ENCODE assay signal across 11 cellular contexts in the genomic region with DNA sequence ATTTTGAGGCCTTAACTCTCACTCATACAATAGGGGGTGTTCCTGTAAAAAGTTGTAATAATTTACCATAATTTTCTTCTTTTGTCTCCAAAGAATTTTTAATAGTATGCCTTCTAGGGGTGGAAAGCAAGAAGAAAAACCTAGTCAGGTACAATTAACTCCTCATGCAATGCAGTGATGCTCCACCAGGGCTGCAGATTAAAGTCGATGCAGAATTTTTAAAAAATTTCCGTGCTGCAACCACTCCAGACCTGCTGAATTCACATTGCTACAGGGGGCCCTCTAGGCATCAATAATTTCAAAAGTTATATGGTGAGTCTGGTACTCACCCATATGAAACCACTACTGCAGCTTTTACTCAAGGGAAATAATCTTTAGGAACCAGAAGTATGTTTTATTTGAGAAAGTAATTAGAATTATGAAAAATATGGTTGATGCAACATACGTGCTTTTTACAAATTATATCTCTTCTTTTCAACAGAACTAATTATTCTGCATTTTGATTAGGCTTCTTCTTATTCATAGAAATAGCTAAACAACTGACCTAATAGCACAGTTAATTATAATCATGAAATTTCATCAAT.
A peak's percentile ranks its signal among the peaks of the same experiment; 100 is the strongest.
DNase-seq lines count a peak whose midpoint lies in the region; ATAC-seq and TF ChIP-seq lines count a peak whose summit lies in the region.
"Had no signal": no experiment of that assay in that cellular context is flagged by ENCODE, and none has a peak within 500 bp of the region (broad histone marks: within the 10 kb centered on the region; RNA-seq: fewer than 3 reads in every experiment).

No MANE protein-coding gene starts in this region.

- TF ChIP-seq CTCF in AG09319 (IDR thresholded peaks at IDR 0.05; ENCODE audit: low read depth, low read length) (peak; percentile 7), HFFc6 (IDR thresholded peaks at IDR 0.05) (peak; percentile 66)

- DNase-seq in AG09319 (ENCODE audit: extremely low read depth, low read depth), result no peak
- no peak for DNase-seq in HFFc6
- peak; percentile 31 for DNase-seq in SW480 (ENCODE audit: low spot score)
- DNase-seq in iris pigment epithelial cell (ENCODE audit: low read depth), result peak; percentile 34
- DNase-seq in activated CD4-positive, alpha-beta memory T cell treated with anti-CD3 and anti-CD28 coated beads for 36 hours, result no peak
- DNase-seq in activated CD4-positive, alpha-beta T cell treated with anti-CD3 and anti-CD28 coated beads, Interleukin-2, amount 10 ng/mL, durations not matched to agents 7 days and 5 days, result no peak
- DNase-seq in HK-2 (ENCODE audit: unreplicated experiment), result no peak
- DNase-seq: activated CD8-positive, alpha-beta memory T cell treated with anti-CD3 and anti-CD28 coated beads for 24 hours; head of caudate nucleus; naive B cell had no signal

- H3K36me3 Mint-ChIP-seq in HFFc6 (ENCODE audit: low read depth), result no peaks in the 10 kb centered on the region
- H3K36me3 Mint-ChIP-seq in activated CD4-positive, alpha-beta memory T cell treated with anti-CD3 and anti-CD28 coated beads for 36 hours, result no peaks in the 10 kb centered on the region
- H3K36me3 Mint-ChIP-seq in activated CD4-positive, alpha-beta T cell treated with anti-CD3 and anti-CD28 coated beads, Interleukin-2, amount 10 ng/mL, durations not matched to agents 7 days and 5 days (ENCODE audit: low read depth), result no peaks in the 10 kb centered on the region
- H3K36me3 Mint-ChIP-seq: naive B cell had no signal

- H3K9me3 Mint-ChIP-seq in HFFc6, result no peaks in the 10 kb centered on the region
- no peaks in the 10 kb centered on the region for H3K9me3 Mint-ChIP-seq in activated CD4-positive, alpha-beta memory T cell treated with anti-CD3 and anti-CD28 coated beads for 36 hours
- H3K9me3 Mint-ChIP-seq in activated CD4-positive, alpha-beta T cell treated with anti-CD3 and anti-CD28 coated beads, Interleukin-2, amount 10 ng/mL, durations not matched to agents 7 days and 5 days, result no peaks in the 10 kb centered on the region

- no peak overlapping the region for H3K27ac Mint-ChIP-seq in HFFc6
- H3K27ac Mint-ChIP-seq in activated CD4-positive, alpha-beta memory T cell treated with anti-CD3 and anti-CD28 coated beads for 36 hours, result no peak overlapping the region
- no peak overlapping the region for H3K27ac Mint-ChIP-seq in activated CD4-positive, alpha-beta T cell treated with anti-CD3 and anti-CD28 coated beads, Interleukin-2, amount 10 ng/mL, durations not matched to agents 7 days and 5 days
- H3K27ac Mint-ChIP-seq: naive B cell had no signal

- no peak for ATAC-seq in GM21526 (IDR thresholded peaks at IDR 0.05; ENCODE audit: low FRiP score, unreplicated experiment)

- H3K4me1 Mint-ChIP-seq in HFFc6 (ENCODE audit: low read depth), result peaks cover 9% of the 10 kb centered on the region
- H3K4me1 Mint-ChIP-seq in activated CD4-positive, alpha-beta memory T cell treated with anti-CD3 and anti-CD28 coated beads for 36 hours (ENCODE audit: low read depth), result peaks cover 3% of the 10 kb centered on the region
- H3K4me1 Mint-ChIP-seq in activated CD4-positive, alpha-beta T cell treated with anti-CD3 and anti-CD28 coated beads, Interleukin-2, amount 10 ng/mL, durations not matched to agents 7 days and 5 days, result peaks cover under 1% of the 10 kb centered on the region

- POLR2A ChIA-PET in activated CD4-positive, alpha-beta memory T cell treated with anti-CD3 and anti-CD28 coated beads for 36 hours (lab: Charles Lee), result no interaction called here
- POLR2A ChIA-PET in activated CD4-positive, alpha-beta T cell treated with anti-CD3 and anti-CD28 coated beads, Interleukin-2, amount 10 ng/mL, durations not matched to agents 7 days and 5 days (lab: Charles Lee), result no interaction called here

- intact Hi-C loops in activated CD4-positive, alpha-beta memory T cell treated with anti-CD3 and anti-CD28 coated beads for 36 hours (cut with micrococcal nuclease), result no loop called here

- no peak overlapping the region for H3K4me3 Mint-ChIP-seq in HFFc6
- H3K4me3 Mint-ChIP-seq in activated CD4-positive, alpha-beta memory T cell treated with anti-CD3 and anti-CD28 coated beads for 36 hours, result no peak overlapping the region
- no peak overlapping the region for H3K4me3 Mint-ChIP-seq in activated CD4-positive, alpha-beta T cell treated with anti-CD3 and anti-CD28 coated beads, Interleukin-2, amount 10 ng/mL, durations not matched to agents 7 days and 5 days
- H3K4me3 Mint-ChIP-seq: naive B cell had no signal

- CTCF ChIA-PET in activated CD4-positive, alpha-beta memory T cell treated with anti-CD3 and anti-CD28 coated beads for 36 hours (lab: Charles Lee), result interaction anchor here (0.6 kb wide), 1 partner anchor 185 kb away, joined by 3 read pairs; no protein-coding TSS in a partner anchor
- CTCF ChIA-PET in activated CD4-positive, alpha-beta T cell treated with anti-CD3 and anti-CD28 coated beads, Interleukin-2, amount 10 ng/mL, durations not matched to agents 7 days and 5 days (lab: Charles Lee), result no interaction called here

- peaks cover 17% of the 10 kb centered on the region for H3K27me3 Mint-ChIP-seq in HFFc6 (ENCODE audit: insufficient read depth)
- H3K27me3 Mint-ChIP-seq in activated CD4-positive, alpha-beta memory T cell treated with anti-CD3 and anti-CD28 coated beads for 36 hours, result peaks cover 14% of the 10 kb centered on the region
- H3K27me3 Mint-ChIP-seq in activated CD4-positive, alpha-beta T cell treated with anti-CD3 and anti-CD28 coated beads, Interleukin-2, amount 10 ng/mL, durations not matched to agents 7 days and 5 days, result peaks cover 4% of the 10 kb centered on the region
- H3K27me3 Mint-ChIP-seq: naive B cell had no signal

Comparison
In these comparisons a context has a peak if more than half of its experiments do, and no peak if none do; other contexts are left out.
1. DNase-seq: peak in SW480 (single experiment) and iris pigment epithelial cell (single experiment); none in AG09319 (single experiment), HFFc6 (single experiment), activated CD4-positive, alpha-beta memory T cell treated with anti-CD3 and anti-CD28 coated beads for 36 hours (single experiment), activated CD4-positive, alpha-beta T cell treated with anti-CD3 and anti-CD28 coated beads, Interleukin-2, amount 10 ng/mL, durations not matched to agents 7 days and 5 days (single experiment) and HK-2 (single experiment).